Comparison of ENCODE assay signal across 1 cellular context in the genomic region with DNA sequence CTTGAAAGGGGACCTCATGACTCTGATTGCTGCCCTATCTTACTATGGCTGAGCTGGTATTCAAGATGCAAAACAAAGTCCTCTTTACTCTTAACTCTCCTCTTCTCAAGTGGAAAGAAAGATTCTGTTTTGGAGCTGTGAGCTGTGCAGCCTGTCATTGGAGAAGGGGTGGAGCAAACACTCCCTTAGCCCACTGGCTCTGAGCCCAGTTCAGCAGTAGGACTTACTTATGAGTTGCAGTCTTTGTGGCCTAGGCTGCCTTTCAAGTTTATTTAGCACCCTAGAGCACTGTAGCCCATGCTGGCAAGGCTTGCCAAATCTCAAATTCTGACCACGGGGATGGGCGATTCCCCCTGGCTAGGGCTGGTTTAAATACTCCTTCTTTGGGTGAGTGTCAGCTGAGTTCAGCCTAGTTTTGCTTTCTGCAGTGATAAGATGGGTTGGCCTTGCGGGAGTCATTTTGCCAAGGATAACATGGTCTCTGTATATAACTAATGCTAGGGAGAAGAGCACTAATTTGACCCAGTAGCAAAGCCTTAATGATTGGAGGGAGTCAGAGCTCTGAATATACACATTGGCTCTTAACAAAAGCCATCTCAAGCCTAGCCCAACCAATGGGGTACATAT.
TF ChIP-seq lines count a peak whose summit lies in the region.

No MANE protein-coding gene starts in this region.

TF ChIP-seq in GM23338, 12 proteins besides CTCF, POLR2A, EP300 and RAD21:
- TF ChIP-seq, protein P1, sequence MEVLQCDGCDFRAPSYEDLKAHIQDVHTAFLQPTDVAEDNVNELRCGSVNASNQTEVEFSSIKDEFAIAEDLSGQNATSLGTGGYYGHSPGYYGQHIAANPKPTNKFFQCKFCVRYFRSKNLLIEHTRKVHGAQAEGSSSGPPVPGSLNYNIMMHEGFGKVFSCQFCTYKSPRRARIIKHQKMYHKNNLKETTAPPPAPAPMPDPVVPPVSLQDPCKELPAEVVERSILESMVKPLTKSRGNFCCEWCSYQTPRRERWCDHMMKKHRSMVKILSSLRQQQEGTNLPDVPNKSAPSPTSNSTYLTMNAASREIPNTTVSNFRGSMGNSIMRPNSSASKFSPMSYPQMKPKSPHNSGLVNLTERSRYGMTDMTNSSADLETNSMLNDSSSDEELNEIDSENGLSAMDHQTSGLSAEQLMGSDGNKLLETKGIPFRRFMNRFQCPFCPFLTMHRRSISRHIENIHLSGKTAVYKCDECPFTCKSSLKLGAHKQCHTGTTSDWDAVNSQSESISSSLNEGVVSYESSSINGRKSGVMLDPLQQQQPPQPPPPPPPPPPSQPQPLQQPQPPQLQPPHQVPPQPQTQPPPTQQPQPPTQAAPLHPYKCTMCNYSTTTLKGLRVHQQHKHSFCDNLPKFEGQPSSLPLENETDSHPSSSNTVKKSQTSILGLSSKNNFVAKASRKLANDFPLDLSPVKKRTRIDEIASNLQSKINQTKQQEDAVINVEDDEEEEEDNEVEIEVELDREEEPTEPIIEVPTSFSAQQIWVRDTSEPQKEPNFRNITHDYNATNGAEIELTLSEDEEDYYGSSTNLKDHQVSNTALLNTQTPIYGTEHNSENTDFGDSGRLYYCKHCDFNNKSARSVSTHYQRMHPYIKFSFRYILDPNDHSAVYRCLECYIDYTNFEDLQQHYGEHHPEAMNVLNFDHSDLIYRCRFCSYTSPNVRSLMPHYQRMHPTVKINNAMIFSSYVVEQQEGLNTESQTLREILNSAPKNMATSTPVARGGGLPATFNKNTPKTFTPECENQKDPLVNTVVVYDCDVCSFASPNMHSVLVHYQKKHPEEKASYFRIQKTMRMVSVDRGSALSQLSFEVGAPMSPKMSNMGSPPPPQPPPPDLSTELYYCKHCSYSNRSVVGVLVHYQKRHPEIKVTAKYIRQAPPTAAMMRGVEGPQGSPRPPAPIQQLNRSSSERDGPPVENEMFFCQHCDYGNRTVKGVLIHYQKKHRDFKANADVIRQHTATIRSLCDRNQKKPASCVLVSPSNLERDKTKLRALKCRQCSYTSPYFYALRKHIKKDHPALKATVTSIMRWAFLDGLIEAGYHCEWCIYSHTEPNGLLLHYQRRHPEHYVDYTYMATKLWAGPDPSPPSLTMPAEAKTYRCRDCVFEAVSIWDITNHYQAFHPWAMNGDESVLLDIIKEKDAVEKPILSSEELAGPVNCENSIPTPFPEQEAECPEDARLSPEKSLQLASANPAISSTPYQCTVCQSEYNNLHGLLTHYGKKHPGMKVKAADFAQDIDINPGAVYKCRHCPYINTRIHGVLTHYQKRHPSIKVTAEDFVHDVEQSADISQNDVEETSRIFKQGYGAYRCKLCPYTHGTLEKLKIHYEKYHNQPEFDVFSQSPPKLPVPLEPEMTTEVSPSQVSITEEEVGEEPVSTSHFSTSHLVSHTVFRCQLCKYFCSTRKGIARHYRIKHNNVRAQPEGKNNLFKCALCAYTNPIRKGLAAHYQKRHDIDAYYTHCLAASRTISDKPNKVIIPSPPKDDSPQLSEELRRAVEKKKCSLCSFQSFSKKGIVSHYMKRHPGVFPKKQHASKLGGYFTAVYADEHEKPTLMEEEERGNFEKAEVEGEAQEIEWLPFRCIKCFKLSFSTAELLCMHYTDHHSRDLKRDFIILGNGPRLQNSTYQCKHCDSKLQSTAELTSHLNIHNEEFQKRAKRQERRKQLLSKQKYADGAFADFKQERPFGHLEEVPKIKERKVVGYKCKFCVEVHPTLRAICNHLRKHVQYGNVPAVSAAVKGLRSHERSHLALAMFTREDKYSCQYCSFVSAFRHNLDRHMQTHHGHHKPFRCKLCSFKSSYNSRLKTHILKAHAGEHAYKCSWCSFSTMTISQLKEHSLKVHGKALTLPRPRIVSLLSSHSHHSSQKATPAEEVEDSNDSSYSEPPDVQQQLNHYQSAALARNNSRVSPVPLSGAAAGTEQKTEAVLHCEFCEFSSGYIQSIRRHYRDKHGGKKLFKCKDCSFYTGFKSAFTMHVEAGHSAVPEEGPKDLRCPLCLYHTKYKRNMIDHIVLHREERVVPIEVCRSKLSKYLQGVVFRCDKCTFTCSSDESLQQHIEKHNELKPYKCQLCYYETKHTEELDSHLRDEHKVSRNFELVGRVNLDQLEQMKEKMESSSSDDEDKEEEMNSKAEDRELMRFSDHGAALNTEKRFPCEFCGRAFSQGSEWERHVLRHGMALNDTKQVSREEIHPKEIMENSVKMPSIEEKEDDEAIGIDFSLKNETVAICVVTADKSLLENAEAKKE (CRISPR knock-in tag; IDR thresholded peaks at IDR 0.05) = no peak
- TF ChIP-seq EZH2 (IDR thresholded peaks at IDR 0.05; ENCODE audit: low read depth, unreplicated experiment) (no peak), ZNF331 (CRISPR knock-in tag; IDR thresholded peaks at IDR 0.05; ENCODE audit: low read depth) (no peak), ZNF114 (CRISPR knock-in tag; IDR thresholded peaks at IDR 0.05) (no peak), STAT1 (IDR thresholded peaks at IDR 0.05; ENCODE audit: unreplicated experiment) (no peak), NANOG (IDR thresholded peaks at IDR 0.05; ENCODE audit: borderline replicate concordance) (no peak)
- TF ChIP-seq, protein P2, sequence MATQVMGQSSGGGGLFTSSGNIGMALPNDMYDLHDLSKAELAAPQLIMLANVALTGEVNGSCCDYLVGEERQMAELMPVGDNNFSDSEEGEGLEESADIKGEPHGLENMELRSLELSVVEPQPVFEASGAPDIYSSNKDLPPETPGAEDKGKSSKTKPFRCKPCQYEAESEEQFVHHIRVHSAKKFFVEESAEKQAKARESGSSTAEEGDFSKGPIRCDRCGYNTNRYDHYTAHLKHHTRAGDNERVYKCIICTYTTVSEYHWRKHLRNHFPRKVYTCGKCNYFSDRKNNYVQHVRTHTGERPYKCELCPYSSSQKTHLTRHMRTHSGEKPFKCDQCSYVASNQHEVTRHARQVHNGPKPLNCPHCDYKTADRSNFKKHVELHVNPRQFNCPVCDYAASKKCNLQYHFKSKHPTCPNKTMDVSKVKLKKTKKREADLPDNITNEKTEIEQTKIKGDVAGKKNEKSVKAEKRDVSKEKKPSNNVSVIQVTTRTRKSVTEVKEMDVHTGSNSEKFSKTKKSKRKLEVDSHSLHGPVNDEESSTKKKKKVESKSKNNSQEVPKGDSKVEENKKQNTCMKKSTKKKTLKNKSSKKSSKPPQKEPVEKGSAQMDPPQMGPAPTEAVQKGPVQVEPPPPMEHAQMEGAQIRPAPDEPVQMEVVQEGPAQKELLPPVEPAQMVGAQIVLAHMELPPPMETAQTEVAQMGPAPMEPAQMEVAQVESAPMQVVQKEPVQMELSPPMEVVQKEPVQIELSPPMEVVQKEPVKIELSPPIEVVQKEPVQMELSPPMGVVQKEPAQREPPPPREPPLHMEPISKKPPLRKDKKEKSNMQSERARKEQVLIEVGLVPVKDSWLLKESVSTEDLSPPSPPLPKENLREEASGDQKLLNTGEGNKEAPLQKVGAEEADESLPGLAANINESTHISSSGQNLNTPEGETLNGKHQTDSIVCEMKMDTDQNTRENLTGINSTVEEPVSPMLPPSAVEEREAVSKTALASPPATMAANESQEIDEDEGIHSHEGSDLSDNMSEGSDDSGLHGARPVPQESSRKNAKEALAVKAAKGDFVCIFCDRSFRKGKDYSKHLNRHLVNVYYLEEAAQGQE (IDR thresholded peaks at IDR 0.05; ENCODE audit: unreplicated experiment) = no peak
